Comparison of ENCODE assay signal across 1 cellular context in genomic region chr6:114559419-114559818, GRCh38.
TF ChIP-seq lines count a peak whose summit lies in the region.

No MANE protein-coding gene starts in this region.

TF ChIP-seq in SK-N-SH treated with all-trans-retinoic acid at 6 μM for 48 hours, 23 proteins besides CTCF, POLR2A, EP300 and RAD21 (continued from another document):
- no peak for TF ChIP-seq PATZ1 (CRISPR knock-in tag; IDR thresholded peaks at IDR 0.05; ENCODE audit: borderline replicate concordance)
- TF ChIP-seq ZFP3 (CRISPR knock-in tag; IDR thresholded peaks at IDR 0.05), result no peak
- TF ChIP-seq SNAI2 (CRISPR knock-in tag; IDR thresholded peaks at IDR 0.05), result no peak
